Comparison of ENCODE assay signal across 8 cellular contexts in the genomic region with DNA sequence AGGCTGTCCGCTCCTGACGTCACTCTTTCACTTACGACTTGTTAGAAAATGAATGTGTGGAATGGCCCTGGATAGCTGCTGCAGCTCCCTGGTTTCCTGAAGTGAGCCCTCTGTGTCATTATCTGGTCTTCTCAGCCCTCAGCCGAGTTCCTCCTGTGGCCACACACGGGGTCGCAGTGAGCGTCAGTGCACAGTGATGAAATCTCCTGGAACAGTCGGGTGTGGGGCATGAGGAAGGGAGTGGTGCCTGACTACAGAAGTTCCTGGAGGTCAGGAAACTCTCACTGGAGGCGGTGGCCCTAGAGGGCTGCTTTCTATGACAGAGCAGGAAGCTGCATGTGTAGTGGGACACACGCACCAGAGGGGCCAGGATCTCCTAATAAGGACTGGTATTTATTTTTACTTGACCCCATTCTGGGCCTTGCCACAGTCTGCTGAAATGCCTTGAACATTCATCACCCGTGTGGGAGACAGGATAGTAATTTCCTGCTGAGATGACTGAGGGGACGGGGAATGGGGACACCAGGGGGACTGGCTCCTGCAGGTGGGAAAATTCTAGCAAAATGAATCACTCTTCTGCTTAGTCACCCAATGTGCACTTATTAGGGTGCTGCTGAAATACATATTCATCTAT.
A peak's percentile ranks its signal among the peaks of the same experiment; 100 is the strongest.
DNase-seq lines count a peak whose midpoint lies in the region; TF ChIP-seq lines count a peak whose summit lies in the region.
"Not testable (repeated sequence)": the region's sequence is repeated elsewhere in the genome, so short reads cannot be mapped to it uniquely, and the experiment has no call there.

No MANE protein-coding gene starts in this region.

- H3K36me3 ChIP-seq in endodermal cell (ENCODE audit: control insufficient read depth, insufficient read depth, low read length), result peaks cover 38% of the 10 kb centered on the region
- not testable (repeated sequence) for H3K36me3 ChIP-seq in right atrium auricular region; muscle layer of colon (ENCODE audit: insufficient read depth, low read length)

- not testable (repeated sequence) for H3K9ac ChIP-seq in endodermal cell (ENCODE audit: extremely low read depth, low read length, poor library complexity, severe bottlenecking)
- H3K9ac ChIP-seq in muscle layer of colon (ENCODE audit: low read length), result peak overlapping the region; percentile 35

- not testable (repeated sequence) for H3K27me3 ChIP-seq in endodermal cell (ENCODE audit: control insufficient read depth, insufficient read depth, low read length, poor library complexity, severe bottlenecking); right atrium auricular region; muscle layer of colon (ENCODE audit: control insufficient read depth in 1 of 2, insufficient read depth in 2 of 2, low read length in 2 of 2)

- H3K9me3 ChIP-seq in endodermal cell (ENCODE audit: control insufficient read depth, low read length); right atrium auricular region; muscle layer of colon (ENCODE audit: low read length): not testable (repeated sequence)

- peak overlapping the region; percentile 82 for H3K4me3 Mint-ChIP-seq in HFFc6
- not testable (repeated sequence) for H3K4me3 Mint-ChIP-seq in endodermal cell

- not testable (repeated sequence) for H3K27me3 Mint-ChIP-seq in HFFc6 (ENCODE audit: insufficient read depth); endodermal cell (ENCODE audit: insufficient read depth)

- H3K9me3 Mint-ChIP-seq in HFFc6, endodermal cell: not testable (repeated sequence)

- peak overlapping the region; percentile 95 for H3K27ac Mint-ChIP-seq in HFFc6
- peak overlapping the region; percentile 65 for H3K27ac Mint-ChIP-seq in endodermal cell

- H3K4me1 ChIP-seq in endodermal cell (ENCODE audit: control insufficient read depth, insufficient read depth, low read length), result not testable (repeated sequence)
- H3K4me1 ChIP-seq in right atrium auricular region (peaks cover 0 to 50% of the 10 kb centered on the region in 2 donors), muscle layer of colon (ENCODE audit: insufficient read depth, low read length) (peaks cover 24% of the 10 kb centered on the region)

- 78 to 93% methylated on average over 4 to 11 of the region's 12 CpGs for WGBS in endodermal cell (ENCODE audit: insufficient coverage in 1 of 2, insufficient read length in 1 of 2), 2 experiments

- TF ChIP-seq CTCF in AG09319 (IDR thresholded peaks at IDR 0.05; ENCODE audit: low read depth, low read length) (peak; percentile 0; the same call in 1 of the 2 replicates), HFFc6 (IDR thresholded peaks at IDR 0.05) (peak; percentile 29; the same call in 1 of the 2 replicates)
- TF ChIP-seq CTCF in WI38 (IDR thresholded peaks at IDR 0.05; ENCODE audit: low read depth, low read length); endodermal cell (conservative IDR thresholded peaks at IDR 0.05); right atrium auricular region (IDR thresholded peaks at IDR 0.05): not testable (repeated sequence)

- H3K4me1 Mint-ChIP-seq in HFFc6 (ENCODE audit: low read depth) (peaks cover 92% of the 10 kb centered on the region), endodermal cell (peaks cover 14% of the 10 kb centered on the region)

- DNase-seq in AG09319 (ENCODE audit: extremely low read depth, low read depth) (peak; percentile 59), HFFc6 (peak; percentile 96), NCI-H69 (lab: John Stamatoyannopoulos, UW) (peak; percentile 91), right atrium auricular region (ENCODE audit: low spot score) (peak; percentile 95), smooth muscle cell of the brain vasculature (ENCODE audit: low read depth, low spot score) (peak; percentile 83)
- not testable (repeated sequence) for DNase-seq in endodermal cell

- H3K27ac ChIP-seq in endodermal cell (ENCODE audit: low read depth, low read length), result peak overlapping the region; percentile 26
- peak overlapping the region; percentile 83 to 89 for H3K27ac ChIP-seq in right atrium auricular region
- peak overlapping the region; percentile 43 for H3K27ac ChIP-seq in muscle layer of colon (ENCODE audit: low read depth, low read length)

- peak overlapping the region; percentile 27; the same call in 1 of the 2 replicates for H3K4me3 ChIP-seq in WI38 (ENCODE audit: low read depth, low read length)
- not testable (repeated sequence) for H3K4me3 ChIP-seq in endodermal cell (ENCODE audit: low read length); right atrium auricular region; muscle layer of colon (ENCODE audit: low read depth in 1 of 2, low read length in 2 of 2)

- peaks cover 42% of the 10 kb centered on the region for H3K36me3 Mint-ChIP-seq in HFFc6 (ENCODE audit: low read depth)
- peaks cover 56% of the 10 kb centered on the region for H3K36me3 Mint-ChIP-seq in endodermal cell (ENCODE audit: low read depth)

Comparison
In these comparisons a context has a peak if more than half of its experiments do, and no peak if none do; other contexts are left out.
1. H3K27ac ChIP-seq: peak in every context shown above with its lines; median percentile 86 in right atrium auricular region; 43 in muscle layer of colon; 26 in endodermal cell.